Comparison of ENCODE assay signal across 1 cellular context in the genomic region with DNA sequence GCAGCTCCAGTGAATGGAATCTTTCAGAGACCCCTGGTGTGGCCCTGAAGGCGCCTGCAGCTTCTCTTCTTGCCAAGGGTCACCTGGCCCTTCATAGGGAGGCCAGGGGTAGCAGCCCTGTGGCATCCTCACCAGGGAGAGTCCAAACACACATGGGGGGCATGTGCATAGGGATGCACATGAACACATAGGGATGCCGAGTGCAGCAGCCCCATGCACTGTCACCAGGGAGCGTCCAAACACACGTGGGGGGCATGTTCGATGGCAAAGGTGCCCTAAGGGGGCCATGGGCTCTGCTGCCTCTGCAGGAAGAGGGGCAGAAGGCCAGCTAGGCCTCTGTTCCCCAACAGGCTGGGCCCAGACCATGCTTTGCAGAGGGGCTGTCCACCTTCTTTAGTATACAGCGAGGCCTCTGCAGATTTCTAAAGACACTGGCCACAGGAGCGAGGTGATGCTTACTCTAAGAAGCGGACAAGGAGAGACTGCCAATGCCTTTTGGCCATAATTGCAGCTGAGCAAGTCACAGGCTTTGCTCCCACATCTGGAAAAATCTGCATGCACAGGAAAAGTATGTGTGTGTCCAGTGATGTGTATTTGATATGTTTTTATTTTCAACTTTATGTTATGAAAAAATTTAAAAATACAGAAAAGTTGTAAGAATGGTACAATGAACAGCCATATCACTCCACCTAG.
TF ChIP-seq lines count a peak whose summit lies in the region.

No MANE protein-coding gene starts in this region.

TF ChIP-seq in GM23338, 12 proteins besides CTCF, POLR2A, EP300 and RAD21 (continued from another document):
- TF ChIP-seq, protein P1, sequence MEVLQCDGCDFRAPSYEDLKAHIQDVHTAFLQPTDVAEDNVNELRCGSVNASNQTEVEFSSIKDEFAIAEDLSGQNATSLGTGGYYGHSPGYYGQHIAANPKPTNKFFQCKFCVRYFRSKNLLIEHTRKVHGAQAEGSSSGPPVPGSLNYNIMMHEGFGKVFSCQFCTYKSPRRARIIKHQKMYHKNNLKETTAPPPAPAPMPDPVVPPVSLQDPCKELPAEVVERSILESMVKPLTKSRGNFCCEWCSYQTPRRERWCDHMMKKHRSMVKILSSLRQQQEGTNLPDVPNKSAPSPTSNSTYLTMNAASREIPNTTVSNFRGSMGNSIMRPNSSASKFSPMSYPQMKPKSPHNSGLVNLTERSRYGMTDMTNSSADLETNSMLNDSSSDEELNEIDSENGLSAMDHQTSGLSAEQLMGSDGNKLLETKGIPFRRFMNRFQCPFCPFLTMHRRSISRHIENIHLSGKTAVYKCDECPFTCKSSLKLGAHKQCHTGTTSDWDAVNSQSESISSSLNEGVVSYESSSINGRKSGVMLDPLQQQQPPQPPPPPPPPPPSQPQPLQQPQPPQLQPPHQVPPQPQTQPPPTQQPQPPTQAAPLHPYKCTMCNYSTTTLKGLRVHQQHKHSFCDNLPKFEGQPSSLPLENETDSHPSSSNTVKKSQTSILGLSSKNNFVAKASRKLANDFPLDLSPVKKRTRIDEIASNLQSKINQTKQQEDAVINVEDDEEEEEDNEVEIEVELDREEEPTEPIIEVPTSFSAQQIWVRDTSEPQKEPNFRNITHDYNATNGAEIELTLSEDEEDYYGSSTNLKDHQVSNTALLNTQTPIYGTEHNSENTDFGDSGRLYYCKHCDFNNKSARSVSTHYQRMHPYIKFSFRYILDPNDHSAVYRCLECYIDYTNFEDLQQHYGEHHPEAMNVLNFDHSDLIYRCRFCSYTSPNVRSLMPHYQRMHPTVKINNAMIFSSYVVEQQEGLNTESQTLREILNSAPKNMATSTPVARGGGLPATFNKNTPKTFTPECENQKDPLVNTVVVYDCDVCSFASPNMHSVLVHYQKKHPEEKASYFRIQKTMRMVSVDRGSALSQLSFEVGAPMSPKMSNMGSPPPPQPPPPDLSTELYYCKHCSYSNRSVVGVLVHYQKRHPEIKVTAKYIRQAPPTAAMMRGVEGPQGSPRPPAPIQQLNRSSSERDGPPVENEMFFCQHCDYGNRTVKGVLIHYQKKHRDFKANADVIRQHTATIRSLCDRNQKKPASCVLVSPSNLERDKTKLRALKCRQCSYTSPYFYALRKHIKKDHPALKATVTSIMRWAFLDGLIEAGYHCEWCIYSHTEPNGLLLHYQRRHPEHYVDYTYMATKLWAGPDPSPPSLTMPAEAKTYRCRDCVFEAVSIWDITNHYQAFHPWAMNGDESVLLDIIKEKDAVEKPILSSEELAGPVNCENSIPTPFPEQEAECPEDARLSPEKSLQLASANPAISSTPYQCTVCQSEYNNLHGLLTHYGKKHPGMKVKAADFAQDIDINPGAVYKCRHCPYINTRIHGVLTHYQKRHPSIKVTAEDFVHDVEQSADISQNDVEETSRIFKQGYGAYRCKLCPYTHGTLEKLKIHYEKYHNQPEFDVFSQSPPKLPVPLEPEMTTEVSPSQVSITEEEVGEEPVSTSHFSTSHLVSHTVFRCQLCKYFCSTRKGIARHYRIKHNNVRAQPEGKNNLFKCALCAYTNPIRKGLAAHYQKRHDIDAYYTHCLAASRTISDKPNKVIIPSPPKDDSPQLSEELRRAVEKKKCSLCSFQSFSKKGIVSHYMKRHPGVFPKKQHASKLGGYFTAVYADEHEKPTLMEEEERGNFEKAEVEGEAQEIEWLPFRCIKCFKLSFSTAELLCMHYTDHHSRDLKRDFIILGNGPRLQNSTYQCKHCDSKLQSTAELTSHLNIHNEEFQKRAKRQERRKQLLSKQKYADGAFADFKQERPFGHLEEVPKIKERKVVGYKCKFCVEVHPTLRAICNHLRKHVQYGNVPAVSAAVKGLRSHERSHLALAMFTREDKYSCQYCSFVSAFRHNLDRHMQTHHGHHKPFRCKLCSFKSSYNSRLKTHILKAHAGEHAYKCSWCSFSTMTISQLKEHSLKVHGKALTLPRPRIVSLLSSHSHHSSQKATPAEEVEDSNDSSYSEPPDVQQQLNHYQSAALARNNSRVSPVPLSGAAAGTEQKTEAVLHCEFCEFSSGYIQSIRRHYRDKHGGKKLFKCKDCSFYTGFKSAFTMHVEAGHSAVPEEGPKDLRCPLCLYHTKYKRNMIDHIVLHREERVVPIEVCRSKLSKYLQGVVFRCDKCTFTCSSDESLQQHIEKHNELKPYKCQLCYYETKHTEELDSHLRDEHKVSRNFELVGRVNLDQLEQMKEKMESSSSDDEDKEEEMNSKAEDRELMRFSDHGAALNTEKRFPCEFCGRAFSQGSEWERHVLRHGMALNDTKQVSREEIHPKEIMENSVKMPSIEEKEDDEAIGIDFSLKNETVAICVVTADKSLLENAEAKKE (CRISPR knock-in tag; IDR thresholded peaks at IDR 0.05), result no peak
- TF ChIP-seq POLR2AphosphoS5 (IDR thresholded peaks at IDR 0.05; ENCODE audit: low read depth), result no peak
